In genomic region chr17:50948711-50949110, GRCh38 we compare ENCODE assay signal across 1 cellular context.
TF ChIP-seq lines count a peak whose summit lies in the region.

No MANE protein-coding gene starts in this region.

TF ChIP-seq in SK-N-SH, 30 proteins besides CTCF, POLR2A, EP300 and RAD21 (continued from another document):
- TF ChIP-seq USF2 (IDR thresholded peaks at IDR 0.05; ENCODE audit: borderline replicate concordance, low read depth, low read length) (no peak), TAF1 (IDR thresholded peaks at IDR 0.05; ENCODE audit: borderline replicate concordance, low read depth, low read length) (no peak), USF1 (IDR thresholded peaks at IDR 0.05; ENCODE audit: borderline replicate concordance, low read depth) (no peak)
